25 cellular contexts compared by ENCODE assay signal in the genomic region with DNA sequence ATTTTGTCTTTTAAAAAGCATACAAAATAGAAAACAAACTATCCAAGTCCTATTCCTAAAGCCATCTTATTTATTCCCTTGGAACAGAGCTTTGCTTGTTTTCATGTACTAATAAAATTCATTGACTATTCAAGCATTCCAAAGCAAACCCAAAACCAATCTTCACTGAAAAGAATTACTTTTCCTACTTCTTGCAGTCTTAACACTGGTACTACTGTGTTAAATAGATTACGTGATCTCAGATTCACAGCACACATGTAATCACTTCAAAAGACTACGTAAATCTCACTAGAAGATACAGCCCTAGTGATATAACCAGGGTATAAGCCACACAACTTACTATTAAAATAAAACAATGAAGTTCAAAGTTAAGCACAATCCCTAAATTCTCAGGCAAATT. TPM values are rescaled to one million over a fixed set of nuclear protein-coding genes. Genes with fewer than 3 reads are reported as not detected.
DNase-seq lines count a peak whose midpoint lies in the region; ATAC-seq, FAIRE-seq and TF ChIP-seq lines count a peak whose summit lies in the region.
"Had no signal": no experiment of that assay in that cellular context is flagged by ENCODE, and none has a peak within 500 bp of the region (broad histone marks: within the 10 kb centered on the region; RNA-seq: fewer than 3 reads in every experiment).

No MANE protein-coding gene starts in this region.

- DNase-seq in H54 (ENCODE audit: insufficient read length, low spot score) = no peak
- no peak for DNase-seq in caudate nucleus (lab: John Stamatoyannopoulos, UW)
- peak; percentile 60 for DNase-seq in superior temporal gyrus (ENCODE audit: extremely low spot score)
- DNase-seq in vagina (ENCODE audit: extremely low spot score in 2 of 2) = no peak
- DNase-seq in colonic mucosa = no peak
- DNase-seq: 8988T; CD4-positive, alpha-beta memory T cell; DND-41; HCEC 1CT; KG1; NCI-H1092; NCI-H146; NCI-H2029; NCI-H2227 treated with DMSO at 0.1 percent for 48 hours; NCI-H510A treated with DMSO at 0.1 percent for 48 hours; NCI-H774; Peyer's patch; SK-N-SH had no signal

- H3K4me1 ChIP-seq in vagina (no peaks in the 10 kb centered on the region), colonic mucosa (no peaks in the 10 kb centered on the region)
- H3K4me1 ChIP-seq: BLaER1 treated with 17β-estradiol and CSF1 and Interleukin-3, amounts not matched to agents 10 nM and 100 nM; Peyer's patch had no signal

- no peak overlapping the region for H3K9ac ChIP-seq in colonic mucosa (ENCODE audit: low read depth in 2 of 2, low read length in 2 of 2)
- H3K9ac ChIP-seq: BLaER1 treated with 17β-estradiol and CSF1 and Interleukin-3, amounts not matched to agents 10 nM and 100 nM; SK-N-SH had no signal

- intact Hi-C loops in vagina (cut with DNase I) (no loop called here), colonic mucosa (cut with DNase I) (no loop called here)

- H3K4me3 ChIP-seq in vagina (no peak overlapping the region), colonic mucosa (no peak overlapping the region)
- H3K4me3 ChIP-seq: BLaER1 treated with 17β-estradiol and CSF1 and Interleukin-3, amounts not matched to agents 10 nM and 100 nM; GM23338; Peyer's patch had no signal

- H3K36me3 ChIP-seq in vagina = peaks cover 0 to 19% of the 10 kb centered on the region in 2 donors
- H3K36me3 ChIP-seq in colonic mucosa = no peaks in the 10 kb centered on the region

- H3K27me3 ChIP-seq in layer of hippocampus (ENCODE audit: control insufficient read depth, insufficient read depth, low read length) = no peaks in the 10 kb centered on the region
- H3K27me3 ChIP-seq in vagina = no peaks in the 10 kb centered on the region
- H3K27me3 ChIP-seq in colonic mucosa = no peaks in the 10 kb centered on the region
- H3K27me3 ChIP-seq: BLaER1 treated with 17β-estradiol and CSF1 and Interleukin-3, amounts not matched to agents 10 nM and 100 nM; Peyer's patch had no signal

- no peak for ATAC-seq in HG03432 (IDR thresholded peaks at IDR 0.05; ENCODE audit: unreplicated experiment)
- ATAC-seq: GM23338, Right ventricle myocardium inferior had no signal

- peak overlapping the region; percentile 79 for H3K27ac ChIP-seq in caudate nucleus (ENCODE audit: low read depth, low read length)
- H3K27ac ChIP-seq in layer of hippocampus (ENCODE audit: low read depth, low read length) = peak overlapping the region; percentile 13
- no peak overlapping the region for H3K27ac ChIP-seq in vagina
- H3K27ac ChIP-seq in colonic mucosa = no peak overlapping the region
- H3K27ac ChIP-seq: BLaER1 treated with 17β-estradiol and CSF1 and Interleukin-3, amounts not matched to agents 10 nM and 100 nM; Peyer's patch had no signal

- TF ChIP-seq CTCF in vagina (IDR thresholded peaks at IDR 0.05) = no peak
- no peak for TF ChIP-seq CTCF in colonic mucosa (IDR thresholded peaks at IDR 0.05)

- TF ChIP-seq POLR2A in H54 (IDR thresholded peaks at IDR 0.05; ENCODE audit: low read depth, low read length) = no peak
- no peak for TF ChIP-seq POLR2A in vagina (IDR thresholded peaks at IDR 0.05)

- H3K9me3 ChIP-seq in vagina (no peaks in the 10 kb centered on the region), colonic mucosa (no peaks in the 10 kb centered on the region)

- FAIRE-seq in H54 (lab: Jason Lieb, UNC) = peak; percentile 53
- FAIRE-seq: GM12891, HTR-8/SVneo had no signal

RNA-seq across cellular contexts. Expression of a gene that starts 39.0 kb away (rescaled TPM):
- 63.1 TPM for total RNA-seq in vagina
- 10 to 100 TPM; 28.5 to 30.1 TPM for total RNA-seq in colonic mucosa

Comparison
In these comparisons a context has a peak if more than half of its experiments do, and no peak if none do; other contexts are left out.
1. H3K27ac ChIP-seq: peak in caudate nucleus (single experiment) and layer of hippocampus (single experiment); none in vagina (single experiment) and colonic mucosa (single experiment).